Comparison of ENCODE assay signal across 1 cellular context in genomic region chr10:103645141-103646054, GRCh38.
TF ChIP-seq lines count a peak whose summit lies in the region.

No MANE protein-coding gene starts in this region.

TF ChIP-seq in HepG2, 621 proteins besides CTCF, POLR2A, EP300 and RAD21 (continued from another document and continues in another):
- no peak for TF ChIP-seq NFAT5 (CRISPR knock-in tag; IDR thresholded peaks at IDR 0.05)
- TF ChIP-seq GATAD2A (CRISPR knock-in tag; IDR thresholded peaks at IDR 0.05): peak; percentile 84; the same call in 1 of the 2 replicates
- no peak for TF ChIP-seq ARNT (IDR thresholded peaks at IDR 0.05)
- no peak for TF ChIP-seq ZNF615 (CRISPR knock-in tag; IDR thresholded peaks at IDR 0.05; ENCODE audit: borderline replicate concordance)
- no peak for TF ChIP-seq BCL3 (CRISPR knock-in tag; IDR thresholded peaks at IDR 0.05)
- TF ChIP-seq ZNF644 (CRISPR knock-in tag; IDR thresholded peaks at IDR 0.05; ENCODE audit: low read depth): 0 out of 2 replicates have a peak, but pooled peaks have one; percentile 61
- TF ChIP-seq ZBTB40 (IDR thresholded peaks at IDR 0.05): no peak
- TF ChIP-seq ZBTB40 (CRISPR knock-in tag; IDR thresholded peaks at IDR 0.05): 0 out of 2 replicates have a peak, but pooled peaks have one; percentile 41
- peak; percentile 72 for TF ChIP-seq RARA (CRISPR knock-in tag; IDR thresholded peaks at IDR 0.05)
- peak; percentile 97 for TF ChIP-seq RFXANK (CRISPR knock-in tag; IDR thresholded peaks at IDR 0.05)
- TF ChIP-seq KDM6A (CRISPR knock-in tag; IDR thresholded peaks at IDR 0.05; ENCODE audit: low read depth): peak; percentile 54; the same call in 1 of the 2 replicates
- no peak for TF ChIP-seq RNF219 (CRISPR knock-in tag; IDR thresholded peaks at IDR 0.05)
- TF ChIP-seq ZNF770 (CRISPR knock-in tag; IDR thresholded peaks at IDR 0.05): 0 out of 2 replicates have a peak, but pooled peaks have one; percentile 32
- 0 out of 2 replicates have a peak, but pooled peaks have one; percentile 15 for TF ChIP-seq ZNF691 (CRISPR knock-in tag; IDR thresholded peaks at IDR 0.05; ENCODE audit: borderline replicate concordance, low read depth)
- peak; percentile 66; the same call in 1 of the 2 replicates for TF ChIP-seq PITX1 (CRISPR knock-in tag; IDR thresholded peaks at IDR 0.05)
- peak; percentile 86 for TF ChIP-seq TCF7 (IDR thresholded peaks at IDR 0.05; ENCODE audit: low read depth)
- peak; percentile 41; the same call in 1 of the 2 replicates for TF ChIP-seq FOSL2 (CRISPR knock-in tag; IDR thresholded peaks at IDR 0.05)
- TF ChIP-seq ZMYM4 (CRISPR knock-in tag; IDR thresholded peaks at IDR 0.05): 0 out of 2 replicates have a peak, but pooled peaks have one; percentile 18
- no peak; the same call in 1 of the 2 replicates for TF ChIP-seq POGK (CRISPR knock-in tag; conservative IDR thresholded peaks at IDR 0.05)
- no peak for TF ChIP-seq BRD4 (CRISPR knock-in tag; IDR thresholded peaks at IDR 0.05)
- TF ChIP-seq SOX13 (IDR thresholded peaks at IDR 0.05): no peak
- TF ChIP-seq SOX13 (CRISPR knock-in tag; conservative IDR thresholded peaks at IDR 0.05 in 1 of 2, IDR thresholded peaks at IDR 0.05 in 1 of 2): peak in 1 of 2 experiments; percentile 54; a peak in 2 of 4 replicates
- TF ChIP-seq ZNF629 (CRISPR knock-in tag; conservative IDR thresholded peaks at IDR 0.05): 0 out of 2 replicates have a peak, but pooled peaks have one; percentile 15
- TF ChIP-seq RFXAP (CRISPR knock-in tag; IDR thresholded peaks at IDR 0.05; ENCODE audit: borderline replicate concordance): peak; percentile 97
- peak in 1 of 2 experiments; percentile 27; a peak in 1 of 4 replicates for TF ChIP-seq HMGXB4 (CRISPR knock-in tag; IDR thresholded peaks at IDR 0.05; ENCODE audit: borderline replicate concordance in 1 of 2, low read depth in 1 of 2)
- 0 out of 2 replicates have a peak, but pooled peaks have one; percentile 38 for TF ChIP-seq ZIK1 (CRISPR knock-in tag; IDR thresholded peaks at IDR 0.05; ENCODE audit: borderline replicate concordance, low read depth)
